Comparison of ENCODE assay signal across 1 cellular context in the genomic region with DNA sequence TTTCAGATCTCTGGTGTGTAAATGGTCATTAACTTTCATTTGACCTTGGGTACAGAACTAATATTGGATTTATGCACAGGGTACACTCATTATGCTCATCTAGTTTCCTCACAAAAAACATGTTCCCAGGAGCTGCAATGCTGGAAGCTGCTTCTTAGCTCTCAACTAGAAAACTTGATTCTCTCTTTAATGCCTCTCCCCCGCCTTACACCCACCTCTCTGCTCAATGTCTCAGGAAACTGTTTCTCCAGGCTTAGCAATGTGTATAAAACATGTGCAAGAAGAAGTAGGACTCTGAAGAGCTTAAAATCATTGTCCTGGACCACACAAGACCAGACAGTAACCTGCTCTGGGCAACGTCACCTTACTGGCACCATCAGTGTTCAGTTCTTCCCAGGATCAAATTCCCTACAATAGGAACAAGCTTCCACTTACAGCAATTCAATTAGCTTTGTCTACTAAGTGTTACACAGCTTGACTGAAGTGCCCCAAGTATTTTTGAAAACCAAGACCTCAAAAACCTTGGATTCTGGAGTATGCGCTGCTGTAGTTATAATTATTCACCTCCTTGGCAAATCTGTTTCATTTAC.
TF ChIP-seq lines count a peak whose summit lies in the region.

No MANE protein-coding gene starts in this region.

TF ChIP-seq in H1, 55 proteins besides CTCF, POLR2A, EP300 and RAD21:
- TF ChIP-seq TBP (IDR thresholded peaks at IDR 0.05; ENCODE audit: low read depth, low read length) (no peak), EGR1 (IDR thresholded peaks at IDR 0.05; ENCODE audit: borderline replicate concordance, low read depth, low read length) (no peak), CBX8 (IDR thresholded peaks at IDR 0.05; ENCODE audit: borderline replicate concordance, low read depth, low read length) (no peak), ZNF274 (IDR thresholded peaks at IDR 0.05; ENCODE audit: borderline replicate concordance, extremely low read depth, low read length) (no peak), JUND (IDR thresholded peaks at IDR 0.05; ENCODE audit: low read length) (no peak), RBBP5 (IDR thresholded peaks at IDR 0.05; ENCODE audit: borderline replicate concordance, low read depth, low read length) (no peak), SIN3A (conservative IDR thresholded peaks at IDR 0.05 in 1 of 2, IDR thresholded peaks at IDR 0.05 in 1 of 2; ENCODE audit: low read depth in 1 of 2, low read length in 2 of 2) (no peak), CHD2 (IDR thresholded peaks at IDR 0.05; ENCODE audit: low read length) (no peak), TCF12 (IDR thresholded peaks at IDR 0.05; ENCODE audit: low read depth, low read length) (no peak), SP4 (IDR thresholded peaks at IDR 0.05; ENCODE audit: low read length) (no peak), SIRT6 (IDR thresholded peaks at IDR 0.05; ENCODE audit: low read length) (no peak), RXRA (IDR thresholded peaks at IDR 0.05; ENCODE audit: insufficient read depth, low read depth, low read length) (no peak)
- TF ChIP-seq, protein P1, sequence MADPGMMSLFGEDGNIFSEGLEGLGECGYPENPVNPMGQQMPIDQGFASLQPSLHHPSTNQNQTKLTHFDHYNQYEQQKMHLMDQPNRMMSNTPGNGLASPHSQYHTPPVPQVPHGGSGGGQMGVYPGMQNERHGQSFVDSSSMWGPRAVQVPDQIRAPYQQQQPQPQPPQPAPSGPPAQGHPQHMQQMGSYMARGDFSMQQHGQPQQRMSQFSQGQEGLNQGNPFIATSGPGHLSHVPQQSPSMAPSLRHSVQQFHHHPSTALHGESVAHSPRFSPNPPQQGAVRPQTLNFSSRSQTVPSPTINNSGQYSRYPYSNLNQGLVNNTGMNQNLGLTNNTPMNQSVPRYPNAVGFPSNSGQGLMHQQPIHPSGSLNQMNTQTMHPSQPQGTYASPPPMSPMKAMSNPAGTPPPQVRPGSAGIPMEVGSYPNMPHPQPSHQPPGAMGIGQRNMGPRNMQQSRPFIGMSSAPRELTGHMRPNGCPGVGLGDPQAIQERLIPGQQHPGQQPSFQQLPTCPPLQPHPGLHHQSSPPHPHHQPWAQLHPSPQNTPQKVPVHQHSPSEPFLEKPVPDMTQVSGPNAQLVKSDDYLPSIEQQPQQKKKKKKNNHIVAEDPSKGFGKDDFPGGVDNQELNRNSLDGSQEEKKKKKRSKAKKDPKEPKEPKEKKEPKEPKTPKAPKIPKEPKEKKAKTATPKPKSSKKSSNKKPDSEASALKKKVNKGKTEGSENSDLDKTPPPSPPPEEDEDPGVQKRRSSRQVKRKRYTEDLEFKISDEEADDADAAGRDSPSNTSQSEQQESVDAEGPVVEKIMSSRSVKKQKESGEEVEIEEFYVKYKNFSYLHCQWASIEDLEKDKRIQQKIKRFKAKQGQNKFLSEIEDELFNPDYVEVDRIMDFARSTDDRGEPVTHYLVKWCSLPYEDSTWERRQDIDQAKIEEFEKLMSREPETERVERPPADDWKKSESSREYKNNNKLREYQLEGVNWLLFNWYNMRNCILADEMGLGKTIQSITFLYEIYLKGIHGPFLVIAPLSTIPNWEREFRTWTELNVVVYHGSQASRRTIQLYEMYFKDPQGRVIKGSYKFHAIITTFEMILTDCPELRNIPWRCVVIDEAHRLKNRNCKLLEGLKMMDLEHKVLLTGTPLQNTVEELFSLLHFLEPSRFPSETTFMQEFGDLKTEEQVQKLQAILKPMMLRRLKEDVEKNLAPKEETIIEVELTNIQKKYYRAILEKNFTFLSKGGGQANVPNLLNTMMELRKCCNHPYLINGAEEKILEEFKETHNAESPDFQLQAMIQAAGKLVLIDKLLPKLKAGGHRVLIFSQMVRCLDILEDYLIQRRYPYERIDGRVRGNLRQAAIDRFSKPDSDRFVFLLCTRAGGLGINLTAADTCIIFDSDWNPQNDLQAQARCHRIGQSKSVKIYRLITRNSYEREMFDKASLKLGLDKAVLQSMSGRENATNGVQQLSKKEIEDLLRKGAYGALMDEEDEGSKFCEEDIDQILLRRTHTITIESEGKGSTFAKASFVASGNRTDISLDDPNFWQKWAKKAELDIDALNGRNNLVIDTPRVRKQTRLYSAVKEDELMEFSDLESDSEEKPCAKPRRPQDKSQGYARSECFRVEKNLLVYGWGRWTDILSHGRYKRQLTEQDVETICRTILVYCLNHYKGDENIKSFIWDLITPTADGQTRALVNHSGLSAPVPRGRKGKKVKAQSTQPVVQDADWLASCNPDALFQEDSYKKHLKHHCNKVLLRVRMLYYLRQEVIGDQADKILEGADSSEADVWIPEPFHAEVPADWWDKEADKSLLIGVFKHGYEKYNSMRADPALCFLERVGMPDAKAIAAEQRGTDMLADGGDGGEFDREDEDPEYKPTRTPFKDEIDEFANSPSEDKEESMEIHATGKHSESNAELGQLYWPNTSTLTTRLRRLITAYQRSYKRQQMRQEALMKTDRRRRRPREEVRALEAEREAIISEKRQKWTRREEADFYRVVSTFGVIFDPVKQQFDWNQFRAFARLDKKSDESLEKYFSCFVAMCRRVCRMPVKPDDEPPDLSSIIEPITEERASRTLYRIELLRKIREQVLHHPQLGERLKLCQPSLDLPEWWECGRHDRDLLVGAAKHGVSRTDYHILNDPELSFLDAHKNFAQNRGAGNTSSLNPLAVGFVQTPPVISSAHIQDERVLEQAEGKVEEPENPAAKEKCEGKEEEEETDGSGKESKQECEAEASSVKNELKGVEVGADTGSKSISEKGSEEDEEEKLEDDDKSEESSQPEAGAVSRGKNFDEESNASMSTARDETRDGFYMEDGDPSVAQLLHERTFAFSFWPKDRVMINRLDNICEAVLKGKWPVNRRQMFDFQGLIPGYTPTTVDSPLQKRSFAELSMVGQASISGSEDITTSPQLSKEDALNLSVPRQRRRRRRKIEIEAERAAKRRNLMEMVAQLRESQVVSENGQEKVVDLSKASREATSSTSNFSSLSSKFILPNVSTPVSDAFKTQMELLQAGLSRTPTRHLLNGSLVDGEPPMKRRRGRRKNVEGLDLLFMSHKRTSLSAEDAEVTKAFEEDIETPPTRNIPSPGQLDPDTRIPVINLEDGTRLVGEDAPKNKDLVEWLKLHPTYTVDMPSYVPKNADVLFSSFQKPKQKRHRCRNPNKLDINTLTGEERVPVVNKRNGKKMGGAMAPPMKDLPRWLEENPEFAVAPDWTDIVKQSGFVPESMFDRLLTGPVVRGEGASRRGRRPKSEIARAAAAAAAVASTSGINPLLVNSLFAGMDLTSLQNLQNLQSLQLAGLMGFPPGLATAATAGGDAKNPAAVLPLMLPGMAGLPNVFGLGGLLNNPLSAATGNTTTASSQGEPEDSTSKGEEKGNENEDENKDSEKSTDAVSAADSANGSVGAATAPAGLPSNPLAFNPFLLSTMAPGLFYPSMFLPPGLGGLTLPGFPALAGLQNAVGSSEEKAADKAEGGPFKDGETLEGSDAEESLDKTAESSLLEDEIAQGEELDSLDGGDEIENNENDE (IDR thresholded peaks at IDR 0.05; ENCODE audit: insufficient replicate concordance, low read length) = no peak
- TF ChIP-seq, protein P2, sequence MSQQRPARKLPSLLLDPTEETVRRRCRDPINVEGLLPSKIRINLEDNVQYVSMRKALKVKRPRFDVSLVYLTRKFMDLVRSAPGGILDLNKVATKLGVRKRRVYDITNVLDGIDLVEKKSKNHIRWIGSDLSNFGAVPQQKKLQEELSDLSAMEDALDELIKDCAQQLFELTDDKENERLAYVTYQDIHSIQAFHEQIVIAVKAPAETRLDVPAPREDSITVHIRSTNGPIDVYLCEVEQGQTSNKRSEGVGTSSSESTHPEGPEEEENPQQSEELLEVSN (IDR thresholded peaks at IDR 0.05) = no peak
TF ChIP-seq in H1: peak in this region for 0.
